21 cellular contexts compared by ENCODE assay signal in genomic region chr6:148183776-148184175, GRCh38.
"Had no signal": no experiment of that assay in that cellular context is flagged by ENCODE, and none has a peak within 500 bp of the region (broad histone marks: within the 10 kb centered on the region; RNA-seq: fewer than 3 reads in every experiment).

No MANE protein-coding gene starts in this region.

- ATAC-seq: effector memory CD8-positive, alpha-beta T cell; esophagus mucosa; gastrocnemius medialis; heart right ventricle; left cardiac atrium; left lung; left ventricle myocardium superior; lower lobe of right lung; mucosa of descending colon had no signal

- H3K4me1 ChIP-seq: colonic mucosa, gastrocnemius medialis, heart right ventricle, left lung, lower lobe of right lung had no signal

- H3K27me3 ChIP-seq: colonic mucosa, esophagus squamous epithelium, gastrocnemius medialis, heart right ventricle, left lung had no signal

- H3K4me3 ChIP-seq: colonic mucosa, esophagus squamous epithelium, gastrocnemius medialis, heart right ventricle, left lung, lower lobe of right lung, mucosa of descending colon had no signal

- H3K9me3 ChIP-seq: colonic mucosa, esophagus squamous epithelium, gastrocnemius medialis, heart right ventricle, left lung, lower lobe of right lung, mucosa of descending colon had no signal

- H3K27ac ChIP-seq: colonic mucosa, epithelial cell of prostate, esophagus squamous epithelium, gastrocnemius medialis, heart right ventricle, left lung, lower lobe of right lung had no signal

- H3K36me3 ChIP-seq: colonic mucosa, esophagus squamous epithelium, gastrocnemius medialis, heart right ventricle, left lung, lower lobe of right lung had no signal

- DNase-seq: colonic mucosa; cortex of kidney; effector CD8-positive, alpha-beta T cell; effector memory CD8-positive, alpha-beta T cell; endodermal cell; erythroblast; esophagus squamous epithelium; foreskin fibroblast; foreskin melanocyte; gastrocnemius medialis; glutamatergic neuron; heart right ventricle; hippocampal formation; left cardiac atrium; left lung; left ventricle myocardium superior; lower lobe of right lung; mesenchymal stem cell; mucosa of descending colon had no signal
